Comparison of ENCODE assay signal across 16 cellular contexts in genomic region chr12:62776997-62777396, GRCh38.
DNase-seq lines count a peak whose midpoint lies in the region; ATAC-seq, FAIRE-seq and TF ChIP-seq lines count a peak whose summit lies in the region.
"Had no signal": no experiment of that assay in that cellular context is flagged by ENCODE, and none has a peak within 500 bp of the region (broad histone marks: within the 10 kb centered on the region; RNA-seq: fewer than 3 reads in every experiment).

No MANE protein-coding gene starts in this region.

- in situ Hi-C loops in HepG2 (cut with HindIII; ENCODE audit: extremely low pct_ligation_motif_present, low pct_unique_long_range_greater_than_20kb) = no loop called here

- POLR2A ChIA-PET in HepG2 (lab: Yijun Ruan, JAX) = no interaction called here
- POLR2A ChIA-PET in CD4-positive, alpha-beta T cell (lab: Charles Lee) = no interaction called here

- no peak overlapping the region for H3K27ac Mint-ChIP-seq in activated naive CD8-positive, alpha-beta T cell treated with anti-CD3 and anti-CD28 coated beads for 36 hours
- no peak overlapping the region for H3K27ac Mint-ChIP-seq in CD4-positive, alpha-beta T cell
- H3K27ac Mint-ChIP-seq: CD14-positive monocyte; CD8-positive, alpha-beta memory T cell; HFFc6 had no signal

- FAIRE-seq in HepG2 (lab: Jason Lieb, UNC) = no peak
- FAIRE-seq: A549, GM12892, HTR-8/SVneo had no signal

- H3K36me3 ChIP-seq in liver (ENCODE audit: control insufficient read depth in 4 of 4, insufficient read depth in 3 of 4, low read depth in 1 of 4, low read length in 3 of 4) = no peaks in the 10 kb centered on the region
- peaks cover 10 to 31% of the 10 kb centered on the region in 2 experiments for H3K36me3 ChIP-seq in HepG2 (replicated peaks in 1 of 2; ENCODE audit: control insufficient read depth in 1 of 2, insufficient read depth in 2 of 2, low read length in 2 of 2)
- no peaks in the 10 kb centered on the region for H3K36me3 ChIP-seq in hepatocyte (replicated peaks; ENCODE audit: insufficient read depth, low read depth)
- H3K36me3 ChIP-seq in mucosa of descending colon (ENCODE audit: low read depth) = no peaks in the 10 kb centered on the region

- TF ChIP-seq POLR2A in HepG2 (IDR thresholded peaks at IDR 0.05; ENCODE audit: insufficient read depth in 1 of 2, low read depth in 2 of 2, low read length in 2 of 2) = no peak

- no peaks in the 10 kb centered on the region for H3K36me3 Mint-ChIP-seq in activated naive CD8-positive, alpha-beta T cell treated with anti-CD3 and anti-CD28 coated beads for 36 hours
- no peaks in the 10 kb centered on the region for H3K36me3 Mint-ChIP-seq in CD4-positive, alpha-beta T cell (ENCODE audit: low read depth)
- H3K36me3 Mint-ChIP-seq: CD8-positive, alpha-beta memory T cell had no signal

- intact Hi-C loops in HepG2 (cut with micrococcal nuclease; ENCODE audit: unreplicated experiment) (no loop called here), mucosa of descending colon (cut with DNase I, micrococcal nuclease) (no loop called here)
- intact Hi-C loops in CD4-positive, alpha-beta T cell (cut with DNase I, micrococcal nuclease) = no loop called here

- TF ChIP-seq EP300 in HepG2 (IDR thresholded peaks at IDR 0.05; ENCODE audit: low read depth in 2 of 2, low read length in 2 of 2) (no peak), HepG2 (CRISPR knock-in tag; IDR thresholded peaks at IDR 0.05; ENCODE audit: borderline replicate concordance) (no peak)

- no TSS peak for BruUV-seq in HepG2 (replicated peaks; lab: Mats Ljungman, UMichigan)

- ATAC-seq in HepG2 (no peak), mucosa of descending colon (peak; percentile 57)
- no peak for ATAC-seq in CD4-positive, alpha-beta T cell (ENCODE audit: poor library complexity)
- ATAC-seq: A549 had no signal

- H3K4me2 ChIP-seq in HepG2 (ENCODE audit: low read depth, low read length) (no peak overlapping the region), hepatocyte (no peak overlapping the region)
- H3K4me2 ChIP-seq: A549 had no signal

- H3K9ac ChIP-seq in liver (ENCODE audit: low read depth in 1 of 2, low read length in 2 of 2) (no peak overlapping the region), HepG2 (ENCODE audit: insufficient read depth, low read depth, low read length) (no peak overlapping the region)

- H3K4me1 ChIP-seq in liver (ENCODE audit: control insufficient read depth in 4 of 4, insufficient read depth in 4 of 4, low read length in 3 of 4) (peaks cover 0 to 7% (median 2%) of the 10 kb centered on the region in 4 donors), HepG2 (ENCODE audit: insufficient read depth, low read length) (peaks cover 27% of the 10 kb centered on the region), hepatocyte (ENCODE audit: insufficient read depth) (no peaks in the 10 kb centered on the region), mucosa of descending colon (ENCODE audit: low read depth) (peaks cover 9% of the 10 kb centered on the region)

- WGBS in liver = 49% methylated on average over 2 of the region's 2 CpGs
- 88% methylated on average over 1 of the region's 2 CpGs for WGBS in HepG2 (ENCODE audit: low lambda C conversion rate)
- WGBS in hepatocyte (ENCODE audit: low lambda C conversion rate, missing lambda C conversion rate) = 77% methylated on average over 2 of the region's 2 CpGs

- peak overlapping the region; percentile 19 to 57 for H3K27ac ChIP-seq in liver (ENCODE audit: low read depth in 1 of 2, low read length in 2 of 2)
- H3K27ac ChIP-seq in HepG2 (ENCODE audit: extremely low read length, insufficient read depth, low read length) = no peak overlapping the region
- peak overlapping the region; percentile 47 for H3K27ac ChIP-seq in hepatocyte
- no peak overlapping the region for H3K27ac ChIP-seq in CD4-positive, alpha-beta T cell (ENCODE audit: low read depth, low read length)

- no peaks in the 10 kb centered on the region for H3K79me2 ChIP-seq in HepG2 (ENCODE audit: insufficient read depth, low read length)
- no peaks in the 10 kb centered on the region for H3K79me2 ChIP-seq in hepatocyte

- CTCF ChIA-PET in HepG2 (lab: Yijun Ruan, JAX; ENCODE audit: low intra/inter-chr PET ratio, low total read pairs) = no interaction called here
- CTCF ChIA-PET in CD4-positive, alpha-beta T cell (lab: Charles Lee) = no interaction called here

- H3K27me3 Mint-ChIP-seq in activated naive CD8-positive, alpha-beta T cell treated with anti-CD3 and anti-CD28 coated beads for 36 hours = no peaks in the 10 kb centered on the region
- H3K27me3 Mint-ChIP-seq in CD4-positive, alpha-beta T cell = no peaks in the 10 kb centered on the region
- H3K27me3 Mint-ChIP-seq: CD8-positive, alpha-beta memory T cell had no signal

- H4K20me1 ChIP-seq in HepG2 (ENCODE audit: insufficient read depth, low read length) (peaks cover 9% of the 10 kb centered on the region; the same call in 1 of the 2 replicates), hepatocyte (ENCODE audit: insufficient read depth, poor library complexity, severe bottlenecking) (no peaks in the 10 kb centered on the region)

- no peak overlapping the region for H3K4me3 Mint-ChIP-seq in activated naive CD8-positive, alpha-beta T cell treated with anti-CD3 and anti-CD28 coated beads for 36 hours
- no peak overlapping the region for H3K4me3 Mint-ChIP-seq in CD4-positive, alpha-beta T cell
- H3K4me3 Mint-ChIP-seq: CD14-positive monocyte; CD8-positive, alpha-beta memory T cell; HFFc6 had no signal

- no peaks in the 10 kb centered on the region for H3K9me2 ChIP-seq in hepatocyte (replicated peaks; ENCODE audit: insufficient read depth)

- DNase-seq in HepG2 (ENCODE audit: low spot score) = no peak
- DNase-seq in hepatocyte (ENCODE audit: low spot score) = peak; percentile 33
- no peak for DNase-seq in mucosa of descending colon
- no peak for DNase-seq in activated naive CD8-positive, alpha-beta T cell treated with anti-CD3 and anti-CD28 coated beads for 36 hours
- DNase-seq in CD4-positive, alpha-beta T cell = no peak
- DNase-seq: Caco-2; CD8-positive, alpha-beta memory T cell; DND-41; GDM1; HCEC 1CT; HFFc6 had no signal

- H3K4me1 Mint-ChIP-seq in activated naive CD8-positive, alpha-beta T cell treated with anti-CD3 and anti-CD28 coated beads for 36 hours = no peaks in the 10 kb centered on the region
- no peaks in the 10 kb centered on the region for H3K4me1 Mint-ChIP-seq in CD4-positive, alpha-beta T cell (ENCODE audit: low read depth)
- H3K4me1 Mint-ChIP-seq: CD8-positive, alpha-beta memory T cell had no signal

- TF ChIP-seq CTCF in liver (IDR thresholded peaks at IDR 0.05; ENCODE audit: low read depth, low read length, missing input control) (no peak), HepG2 (CRISPR knock-in tag; IDR thresholded peaks at IDR 0.05) (no peak), hepatocyte (IDR thresholded peaks at IDR 0.05; ENCODE audit: poor library complexity) (no peak), mucosa of descending colon (IDR thresholded peaks at IDR 0.05) (no peak)
- no peak for TF ChIP-seq CTCF in CD4-positive, alpha-beta T cell (IDR thresholded peaks at IDR 0.05)

- H3K27me3 ChIP-seq in liver (ENCODE audit: control insufficient read depth in 4 of 4, insufficient read depth in 4 of 4, low read length in 3 of 4) (no peaks in the 10 kb centered on the region), HepG2 (ENCODE audit: control insufficient read depth in 1 of 2, insufficient read depth in 2 of 2, low read length in 2 of 2) (no peaks in the 10 kb centered on the region), hepatocyte (no peaks in the 10 kb centered on the region)
- H3K27me3 ChIP-seq in CD4-positive, alpha-beta T cell (ENCODE audit: control insufficient read depth, insufficient read depth, low read length) = no peaks in the 10 kb centered on the region

- H2AFZ ChIP-seq in HepG2 (ENCODE audit: low read length) (no peak overlapping the region), hepatocyte (no peak overlapping the region)

- H3K9me3 ChIP-seq in liver (ENCODE audit: control insufficient read depth in 4 of 4, low read length in 3 of 4) = no peaks in the 10 kb centered on the region
- H3K9me3 ChIP-seq in HepG2 (ENCODE audit: low read length) = no peaks in the 10 kb centered on the region
- no peaks in the 10 kb centered on the region for H3K9me3 ChIP-seq in hepatocyte (ENCODE audit: low read depth)
- H3K9me3 ChIP-seq in mucosa of descending colon = no peaks in the 10 kb centered on the region
- H3K9me3 ChIP-seq in CD4-positive, alpha-beta T cell (ENCODE audit: control insufficient read depth, low read length) = no peaks in the 10 kb centered on the region
- H3K9me3 ChIP-seq: A549, Caco-2 had no signal

- H3K9me3 Mint-ChIP-seq in activated naive CD8-positive, alpha-beta T cell treated with anti-CD3 and anti-CD28 coated beads for 36 hours = no peaks in the 10 kb centered on the region
- no peaks in the 10 kb centered on the region for H3K9me3 Mint-ChIP-seq in CD4-positive, alpha-beta T cell
- H3K9me3 Mint-ChIP-seq: CD8-positive, alpha-beta memory T cell had no signal

- peak; percentile 43 to 49 for TF ChIP-seq RAD21 in liver (IDR thresholded peaks at IDR 0.05)
- TF ChIP-seq RAD21 in HepG2 (CRISPR knock-in tag; IDR thresholded peaks at IDR 0.05) = no peak

- H3K4me3 ChIP-seq in liver (ENCODE audit: low read depth in 1 of 3, low read length in 3 of 3) (no peak overlapping the region), HepG2 (replicated peaks in 1 of 3; ENCODE audit: insufficient read depth in 1 of 3, low read depth in 2 of 3, low read length in 3 of 3) (no peak overlapping the region), hepatocyte (no peak overlapping the region), mucosa of descending colon (no peak overlapping the region)
- H3K4me3 ChIP-seq: A549 had no signal

TF ChIP-seq in liver, 16 proteins besides CTCF, POLR2A, EP300 and RAD21 (continues in another document):
- peak; percentile 89 to 95 for TF ChIP-seq HNF4A (conservative IDR thresholded peaks at IDR 0.05)

TF ChIP-seq in HepG2, 621 proteins besides CTCF, POLR2A, EP300 and RAD21 (continues in another document):
- TF ChIP-seq ZXDC (CRISPR knock-in tag; IDR thresholded peaks at IDR 0.05) = no peak
- no peak for TF ChIP-seq KAT7 (CRISPR knock-in tag; IDR thresholded peaks at IDR 0.05; ENCODE audit: borderline replicate concordance)

Comparison
In these comparisons a context has a peak if more than half of its experiments do, and no peak if none do; other contexts are left out.
1. H3K27ac ChIP-seq: peak in liver (2 of 2) and hepatocyte (single experiment); none in HepG2 (single experiment) and CD4-positive, alpha-beta T cell (single experiment).